In the genomic region with DNA sequence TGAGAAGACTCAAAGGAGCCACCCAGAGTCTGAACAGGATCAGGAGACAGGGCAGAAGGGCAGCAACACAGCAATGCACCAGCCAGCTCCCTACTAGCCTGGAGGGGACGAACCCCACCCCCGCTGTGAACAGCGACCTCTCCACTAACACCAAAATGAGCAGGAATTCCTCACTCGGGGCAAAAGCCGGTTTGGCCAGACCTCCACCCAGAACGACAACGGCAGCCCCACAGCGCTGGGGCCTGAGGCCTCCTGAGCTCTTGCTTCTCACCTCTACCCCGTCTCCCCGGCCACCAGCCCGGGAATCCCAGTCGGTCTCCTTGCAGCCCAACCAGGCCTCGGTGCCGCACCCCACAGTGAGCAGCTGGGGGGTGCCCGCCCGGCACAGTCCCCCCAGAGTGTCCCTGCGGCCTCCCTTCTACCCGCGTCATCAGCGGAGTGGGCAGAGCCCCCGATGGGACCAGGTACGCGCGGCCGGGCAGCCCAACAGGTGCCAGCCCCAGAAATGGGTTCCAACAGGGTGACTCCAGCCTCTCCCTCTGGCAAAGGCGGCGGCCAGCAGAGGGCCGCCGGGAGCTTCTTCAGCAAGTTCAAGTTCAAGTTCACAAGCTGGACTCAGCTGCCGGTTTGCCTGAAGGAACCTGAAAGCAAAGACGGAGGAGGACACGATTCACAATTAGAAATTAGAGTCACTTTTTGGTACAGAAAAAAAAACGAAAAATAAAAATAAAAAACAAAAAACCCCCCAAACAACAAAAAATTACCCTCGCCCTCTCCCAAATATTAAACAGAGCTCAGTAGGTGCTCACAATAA, we compare ENCODE assay signal across 8 cellular contexts.
A peak's percentile ranks its signal among the peaks of the same experiment; 100 is the strongest.
DNase-seq lines count a peak whose midpoint lies in the region; ATAC-seq and TF ChIP-seq lines count a peak whose summit lies in the region.

No MANE protein-coding gene starts in this region.

- no peaks in the 10 kb centered on the region for H4K20me1 ChIP-seq in fibroblast of lung (ENCODE audit: control insufficient read depth, extremely low read depth, insufficient read depth, low read length)

- H3K27me3 ChIP-seq in A673 (replicated peaks; ENCODE audit: insufficient read depth, low read depth, low read length, poor library complexity) (no peaks in the 10 kb centered on the region), MG63 (no peaks in the 10 kb centered on the region), fibroblast of lung (ENCODE audit: control insufficient read depth, insufficient read depth, low read length) (peaks cover 3% of the 10 kb centered on the region), muscle layer of colon (ENCODE audit: control insufficient read depth in 1 of 2, insufficient read depth in 2 of 2, low read length in 2 of 2) (peaks cover 0 to 16% of the 10 kb centered on the region in 2 donors)

- H3K9me3 ChIP-seq in A673 (ENCODE audit: low read depth, low read length, poor library complexity, severe bottlenecking) = no peaks in the 10 kb centered on the region
- no peaks in the 10 kb centered on the region; the same call in 1 of the 2 replicates for H3K9me3 ChIP-seq in MG63
- H3K9me3 ChIP-seq in fibroblast of lung (ENCODE audit: control insufficient read depth, insufficient read depth, low read depth, low read length) = no peaks in the 10 kb centered on the region
- H3K9me3 ChIP-seq in muscle layer of colon (ENCODE audit: low read length) = no peaks in the 10 kb centered on the region

- DNase-seq in A673 (ENCODE audit: low spot score) = no peak
- DNase-seq in MG63 = peak; percentile 6
- peak; percentile 33 to 62 for DNase-seq in fibroblast of lung (ENCODE audit: low read depth in 2 of 2)
- no peak for DNase-seq in 8988T
- DNase-seq in NCI-H2081 (lab: John Stamatoyannopoulos, UW) = no peak

- H3K4me1 ChIP-seq in A673 (ENCODE audit: insufficient read depth, low read length, poor library complexity, severe bottlenecking) (no peaks in the 10 kb centered on the region), fibroblast of lung (ENCODE audit: control insufficient read depth, extremely low read depth, insufficient read depth, low read length) (no peaks in the 10 kb centered on the region), muscle layer of colon (ENCODE audit: insufficient read depth, low read length) (peaks cover 5% of the 10 kb centered on the region)

- H3K27ac ChIP-seq in A673 (ENCODE audit: low read depth, low read length, poor library complexity, severe bottlenecking) (no peak overlapping the region), fibroblast of lung (ENCODE audit: insufficient read depth, low read length) (no peak overlapping the region), muscle layer of colon (ENCODE audit: low read depth, low read length) (no peak overlapping the region)

- H3K9ac ChIP-seq in fibroblast of lung (ENCODE audit: insufficient read depth, low read length) = no peak overlapping the region
- H3K9ac ChIP-seq in muscle layer of colon (ENCODE audit: low read length) = no peak overlapping the region

- peak overlapping the region; percentile 34 for H2AFZ ChIP-seq in fibroblast of lung (ENCODE audit: low read length)

- POLR2A ChIA-PET in A673 (lab: Charles Lee; ENCODE audit: low non-redundant PET) = no interaction called here

- ATAC-seq in GM21737 (IDR thresholded peaks at IDR 0.05; ENCODE audit: unreplicated experiment) (no peak), HG03175 (IDR thresholded peaks at IDR 0.05; ENCODE audit: unreplicated experiment) (no peak)

- no peaks in the 10 kb centered on the region for H3K36me3 ChIP-seq in A673 (ENCODE audit: insufficient read depth, low read length, poor library complexity, severe bottlenecking)
- no peaks in the 10 kb centered on the region for H3K36me3 ChIP-seq in MG63
- H3K36me3 ChIP-seq in fibroblast of lung (ENCODE audit: control insufficient read depth, insufficient read depth, low read length) = no peaks in the 10 kb centered on the region
- no peaks in the 10 kb centered on the region for H3K36me3 ChIP-seq in muscle layer of colon (ENCODE audit: insufficient read depth, low read length)

- no peak overlapping the region for H3K4me2 ChIP-seq in fibroblast of lung (ENCODE audit: extremely low read depth, insufficient read depth, low read length)

- intact Hi-C loops in A673 (cut with micrococcal nuclease; ENCODE audit: unreplicated experiment) = no loop called here

- H3K4me3 ChIP-seq in A673 (ENCODE audit: low read depth, low read length, poor library complexity, severe bottlenecking) (no peak overlapping the region), MG63 (no peak overlapping the region), fibroblast of lung (replicated peaks in 1 of 4; ENCODE audit: control extremely low read depth in 1 of 4, insufficient read depth in 1 of 4, low read depth in 3 of 4, low read length in 4 of 4) (peak overlapping the region in 2 of 4 experiments; percentile 32 to 44), muscle layer of colon (ENCODE audit: low read depth in 1 of 2, low read length in 2 of 2) (peak overlapping the region; percentile 23 to 47)

- TF ChIP-seq CTCF in A673 (conservative IDR thresholded peaks at IDR 0.05; ENCODE audit: low read depth, low read length) (peak; percentile 29; the same call in 1 of the 2 replicates), fibroblast of lung (conservative IDR thresholded peaks at IDR 0.05 in 1 of 2, IDR thresholded peaks at IDR 0.05 in 1 of 2; ENCODE audit: low read depth in 1 of 2, low read length in 2 of 2) (peak; percentile 16 to 63)

- H3K79me2 ChIP-seq in fibroblast of lung (ENCODE audit: control insufficient read depth, insufficient read depth, low read length) = no peaks in the 10 kb centered on the region

- BruUV-seq in A673 (replicated peaks; lab: Mats Ljungman, UMichigan) = no TSS peak

- CTCF ChIA-PET in A673 (lab: Charles Lee) = no interaction called here

Comparison
In these comparisons a context has a peak if more than half of its experiments do, and no peak if none do; other contexts are left out.
1. DNase-seq: peak in MG63 (single experiment) and fibroblast of lung (2 of 2); none in A673 (single experiment), 8988T (single experiment) and NCI-H2081 (0 of 2).
2. H3K4me3 ChIP-seq: peak in muscle layer of colon (2 of 2); none in A673 (single experiment) and MG63 (single experiment).